10 cellular contexts compared by ENCODE assay signal in genomic region chr14:61498811-61499210, GRCh38.
DNase-seq lines count a peak whose midpoint lies in the region; ATAC-seq and TF ChIP-seq lines count a peak whose summit lies in the region.
"Had no signal": no experiment of that assay in that cellular context is flagged by ENCODE, and none has a peak within 500 bp of the region (broad histone marks: within the 10 kb centered on the region; RNA-seq: fewer than 3 reads in every experiment).

No MANE protein-coding gene starts in this region.

- no peaks in the 10 kb centered on the region for H3K79me2 ChIP-seq in mesendoderm (ENCODE audit: control insufficient read depth, insufficient read depth, low read length)

- no peak overlapping the region for H3K4ac ChIP-seq in mesendoderm (ENCODE audit: low read depth, low read length)

- no peaks in the 10 kb centered on the region for H3K27me3 ChIP-seq in HUES48 (ENCODE audit: control insufficient read depth, insufficient read depth, low read length)
- no peaks in the 10 kb centered on the region for H3K27me3 ChIP-seq in brain microvascular endothelial cell (replicated peaks)
- H3K27me3 ChIP-seq in mesendoderm (ENCODE audit: insufficient read depth, low read length, poor library complexity): no peaks in the 10 kb centered on the region

- no peak for ATAC-seq in HG02885 (IDR thresholded peaks at IDR 0.05; ENCODE audit: poor library complexity, unreplicated experiment)

- H2AK5ac ChIP-seq in mesendoderm (ENCODE audit: low read length): no peak overlapping the region

- no peak overlapping the region for H4K8ac ChIP-seq in mesendoderm (ENCODE audit: low read depth, low read length)

- H3K9ac ChIP-seq in HUES48 (ENCODE audit: low read depth, low read length) (no peak overlapping the region), mesendoderm (ENCODE audit: low read length) (no peak overlapping the region)

- in situ Hi-C loops in brain microvascular endothelial cell (cut with HindIII; ENCODE audit: low pct_ligation_motif_present, low sequenced_read_pairs): no loop called here

- H3K18ac ChIP-seq in mesendoderm (ENCODE audit: low read length): no peak overlapping the region

- no peak overlapping the region for H2BK120ac ChIP-seq in mesendoderm (ENCODE audit: low read depth, low read length)

- no peak overlapping the region for H4K5ac ChIP-seq in mesendoderm (ENCODE audit: low read length)

- peak overlapping the region; percentile 31 for H3K27ac ChIP-seq in HUES48 (ENCODE audit: low read depth, low read length)
- peak overlapping the region; percentile 57 for H3K27ac ChIP-seq in brain microvascular endothelial cell
- H3K27ac ChIP-seq in mesendoderm (ENCODE audit: low read depth, low read length): no peak overlapping the region

- H3K9me3 ChIP-seq in HUES48 (ENCODE audit: control insufficient read depth, insufficient read depth, low read length): no peaks in the 10 kb centered on the region

- no peak overlapping the region for H3K4me2 ChIP-seq in mesendoderm (ENCODE audit: low read length)

- no peak overlapping the region for H3K56ac ChIP-seq in mesendoderm (ENCODE audit: low read length)

- no CpG with 5 or more reads among the region's 6 CpGs for WGBS in mesendoderm (ENCODE audit: extremely low coverage, insufficient coverage, low lambda C conversion rate)

- H3K4me3 ChIP-seq in HUES48 (ENCODE audit: low read depth, low read length) (no peak overlapping the region), brain microvascular endothelial cell (ENCODE audit: low read depth, low read length) (no peak overlapping the region), mesendoderm (ENCODE audit: low read length) (no peak overlapping the region)

- H2BK5ac ChIP-seq in mesendoderm (ENCODE audit: low read length): no peak overlapping the region

- no peak for TF ChIP-seq CTCF in brain microvascular endothelial cell (IDR thresholded peaks at IDR 0.05; ENCODE audit: low read depth, low read length, missing control alignments)

- peak; percentile 65 for DNase-seq in AG08395 (ENCODE audit: low spot score)
- DNase-seq in brain microvascular endothelial cell: no peak
- DNase-seq in mesendoderm: no peak
- DNase-seq in activated gamma-delta T cell treated with Interleukin-2 at 50 U/mL for 16 hours: no peak
- no peak for DNase-seq in SKM-1 treated with dmso at 0.1 percent for 144 hours (lab: John Stamatoyannopoulos, UW; ENCODE audit: unreplicated experiment)
- no peak for DNase-seq in C1 segment of cervical spinal cord (lab: John Stamatoyannopoulos, UW)
- DNase-seq: activated CD8-positive, alpha-beta memory T cell treated with anti-CD3 and anti-CD28 coated beads for 24 hours; DMS153 had no signal

- H3K4me1 ChIP-seq in HUES48 (ENCODE audit: control insufficient read depth, insufficient read depth, low read length): peaks cover 50% of the 10 kb centered on the region
- peaks cover 11% of the 10 kb centered on the region for H3K4me1 ChIP-seq in mesendoderm (ENCODE audit: control insufficient read depth, low read depth, low read length)

- H3K36me3 ChIP-seq in HUES48 (ENCODE audit: control insufficient read depth, insufficient read depth, low read length) (no peaks in the 10 kb centered on the region), brain microvascular endothelial cell (replicated peaks) (no peaks in the 10 kb centered on the region), mesendoderm (ENCODE audit: control insufficient read depth, insufficient read depth, low read length) (no peaks in the 10 kb centered on the region)

- H2BK15ac ChIP-seq in mesendoderm (replicated peaks; ENCODE audit: low read depth): peak overlapping the region; percentile 9

- no peak overlapping the region for H3K23ac ChIP-seq in mesendoderm (ENCODE audit: low read length)

- H3K79me1 ChIP-seq in mesendoderm (ENCODE audit: low read length): no peaks in the 10 kb centered on the region
